5 cellular contexts compared by ENCODE assay signal in genomic region chr2:113379641-113380040, GRCh38. TPM values are rescaled to one million over a fixed set of nuclear protein-coding genes. Genes with fewer than 3 reads are reported as not detected.
DNase-seq lines count a peak whose midpoint lies in the region; ATAC-seq, FAIRE-seq and TF ChIP-seq lines count a peak whose summit lies in the region.
"Not testable (repeated sequence)": the region's sequence is repeated elsewhere in the genome, so short reads cannot be mapped to it uniquely, and the experiment has no call there.

No MANE protein-coding gene starts in this region.

- H3K27ac Mint-ChIP-seq in activated B cell treated with CpG ODN at 0.5 μM for 24 hours = peak overlapping the region; percentile 36
- H3K27ac Mint-ChIP-seq in dendritic cell treated with granulocyte-macrophage colony-stimulating factor and Interleukin-4, amounts not matched to agents 40 ng/mL and 50 ng/mL, for 4 days = peak overlapping the region; percentile 4
- not testable (repeated sequence) for H3K27ac Mint-ChIP-seq in osteocyte (ENCODE audit: unreplicated experiment)

- H3K79me2 ChIP-seq in K562 (ENCODE audit: control insufficient read depth, insufficient read depth, low read length) = not testable (repeated sequence)

- H3K36me3 Mint-ChIP-seq in activated B cell treated with CpG ODN at 0.5 μM for 24 hours (ENCODE audit: low read depth); dendritic cell treated with granulocyte-macrophage colony-stimulating factor and Interleukin-4, amounts not matched to agents 40 ng/mL and 50 ng/mL, for 4 days (ENCODE audit: low read depth); osteocyte (ENCODE audit: unreplicated experiment): not testable (repeated sequence)

- H3K27me3 ChIP-seq in K562 (ENCODE audit: control insufficient read depth in 2 of 2, insufficient read depth in 2 of 2, low read length in 2 of 2) = not testable (repeated sequence)

- H3K4me3 ChIP-seq in K562 = not testable (repeated sequence)

- not testable (repeated sequence) for H3K36me3 ChIP-seq in K562 (ENCODE audit: control insufficient read depth, insufficient read depth, low read length)

- FAIRE-seq in K562 (lab: Jason Lieb, UNC) = not testable (repeated sequence)

- intact Hi-C loops in activated B cell treated with CpG ODN at 0.5 μM for 24 hours (cut with micrococcal nuclease); K562 (cut with micrococcal nuclease); dendritic cell treated with granulocyte-macrophage colony-stimulating factor and Interleukin-4, amounts not matched to agents 40 ng/mL and 50 ng/mL, for 4 days (cut with micrococcal nuclease): not testable (repeated sequence)

- WGBS in K562 (ENCODE audit: insufficient coverage, low coverage, missing lambda C conversion rate) = 0% methylated on average over 3 of the region's 3 CpGs

- H3K4me1 Mint-ChIP-seq in activated B cell treated with CpG ODN at 0.5 μM for 24 hours = peaks cover 34% of the 10 kb centered on the region
- peaks cover 45% of the 10 kb centered on the region for H3K4me1 Mint-ChIP-seq in dendritic cell treated with granulocyte-macrophage colony-stimulating factor and Interleukin-4, amounts not matched to agents 40 ng/mL and 50 ng/mL, for 4 days (ENCODE audit: low read depth)
- not testable (repeated sequence) for H3K4me1 Mint-ChIP-seq in osteocyte (ENCODE audit: unreplicated experiment)

- in situ Hi-C loops in K562 (cut with MboI) = not testable (repeated sequence)

- H3K4me1 ChIP-seq in K562 (replicated peaks in 1 of 2; ENCODE audit: control insufficient read depth in 2 of 2, insufficient read depth in 2 of 2, low read length in 2 of 2) = not testable (repeated sequence)

- BruUV-seq in K562 (replicated peaks; lab: Mats Ljungman, UMichigan) = not testable (repeated sequence)

- not testable (repeated sequence) for H3K9me3 ChIP-seq in K562 (replicated peaks; ENCODE audit: control insufficient read depth, insufficient read depth, low read depth, low read length)

- not testable (repeated sequence) for H4K20me1 ChIP-seq in K562 (replicated peaks; ENCODE audit: control insufficient read depth, insufficient read depth, low read length)

- H3K4me2 ChIP-seq in K562 (ENCODE audit: insufficient read depth, low read length) = not testable (repeated sequence)

- POLR2A ChIA-PET in activated B cell treated with CpG ODN at 0.5 μM for 24 hours (lab: Charles Lee); K562 (lab: Yijun Ruan, JAX): not testable (repeated sequence)

- TF ChIP-seq EP300 in K562 (IDR thresholded peaks at IDR 0.05; ENCODE audit: low read length) = not testable (repeated sequence)

- H2AFZ ChIP-seq in K562 (ENCODE audit: low read depth, low read length) = not testable (repeated sequence)

- not testable (repeated sequence) for ATAC-seq in activated B cell treated with CpG ODN at 0.5 μM for 24 hours (ENCODE audit: low read depth)
- ATAC-seq in K562 = 0 out of 3 replicates have a peak, but pooled peaks have one; percentile 34

- not testable (repeated sequence) for H3K27me3 Mint-ChIP-seq in activated B cell treated with CpG ODN at 0.5 μM for 24 hours; dendritic cell treated with granulocyte-macrophage colony-stimulating factor and Interleukin-4, amounts not matched to agents 40 ng/mL and 50 ng/mL, for 4 days
- peaks cover 60% of the 10 kb centered on the region for H3K27me3 Mint-ChIP-seq in osteocyte (ENCODE audit: unreplicated experiment)

- H3K27ac ChIP-seq in K562 (ENCODE audit: extremely low read depth, low read depth, low read length) = not testable (repeated sequence)

- CTCF ChIA-PET in activated B cell treated with CpG ODN at 0.5 μM for 24 hours (lab: Charles Lee) = interaction anchor here (2.0 kb wide), 1 partner anchor 10 kb away, joined by 9 read pairs; no protein-coding TSS in a partner anchor
- CTCF ChIA-PET in K562 (lab: Yijun Ruan, JAX; ENCODE audit: low intra/inter-chr PET ratio) = not testable (repeated sequence)

- not testable (repeated sequence) for H3K4me3 Mint-ChIP-seq in activated B cell treated with CpG ODN at 0.5 μM for 24 hours; dendritic cell treated with granulocyte-macrophage colony-stimulating factor and Interleukin-4, amounts not matched to agents 40 ng/mL and 50 ng/mL, for 4 days; osteocyte (ENCODE audit: unreplicated experiment)

- not testable (repeated sequence) for H3K9me1 ChIP-seq in K562 (ENCODE audit: control insufficient read depth, insufficient read depth, low read length)

- peak; percentile 83 for DNase-seq in LHCN-M2 (ENCODE audit: low read depth)
- not testable (repeated sequence) for DNase-seq in activated B cell treated with CpG ODN at 0.5 μM for 24 hours; K562 (ENCODE audit: extremely low read depth in 1 of 4, low spot score in 3 of 4)
- DNase-seq in osteocyte (ENCODE audit: extremely low spot score, unreplicated experiment) = peak; percentile 48

- H3K9ac ChIP-seq in K562 (ENCODE audit: insufficient read depth in 1 of 2, low read depth in 2 of 2, low read length in 2 of 2) = not testable (repeated sequence)

- not testable (repeated sequence) for TF ChIP-seq RAD21 in K562 (CRISPR knock-in tag; conservative IDR thresholded peaks at IDR 0.05 in 1 of 2, IDR thresholded peaks at IDR 0.05 in 1 of 2)

- H3K9me3 Mint-ChIP-seq in activated B cell treated with CpG ODN at 0.5 μM for 24 hours; dendritic cell treated with granulocyte-macrophage colony-stimulating factor and Interleukin-4, amounts not matched to agents 40 ng/mL and 50 ng/mL, for 4 days; osteocyte (ENCODE audit: unreplicated experiment): not testable (repeated sequence)

- TF ChIP-seq CTCF in activated B cell treated with CpG ODN at 0.5 μM for 24 hours (IDR thresholded peaks at IDR 0.05); K562 (IDR thresholded peaks at IDR 0.05 in 2 of 3, conservative IDR thresholded peaks at IDR 0.05 in 1 of 3; ENCODE audit: insufficient read depth in 2 of 3, low read depth in 1 of 3, low read length in 3 of 3); osteocyte (IDR thresholded peaks at IDR 0.05): not testable (repeated sequence)

- TF ChIP-seq POLR2A in K562 (conservative IDR thresholded peaks at IDR 0.05) = not testable (repeated sequence)

RNA-seq across cellular contexts. Expression of gene ZNG1B, which starts 57.9 kb away (rescaled TPM):
- total RNA-seq in LHCN-M2 (2014; rRNA removed) (20.8 and 28.1 TPM in 2 replicates), activated B cell treated with CpG ODN at 0.5 μM for 24 hours (48.5 and 53.2 TPM in 2 replicates), K562 (2014; rRNA removed) (37.4 and 46.4 TPM in 2 replicates), K562 (2014; rRNA removed; fragmentation: Illumina TruSeq; extraction: Trizol) (62.5 and 64.2 TPM in 2 replicates), K562 (2015; rRNA removed; fragmentation: Illumina TruSeq; extraction: Trizol) (56.6 and 58.0 TPM in 2 replicates), K562 (2021) (40.7 and 42.5 TPM in 2 replicates), osteocyte (31.5 and 33.8 TPM in 2 replicates)
- 21.3 TPM for polyA plus RNA-seq in LHCN-M2 (2012)
- 48.7 and 154 TPM in 2 replicates for total RNA-seq in K562 (2011; cell fraction: chromatin; rRNA removed; ENCODE audit: low replicate concordance)
- 26.8 and 29.7 TPM in 2 replicates for total RNA-seq in K562 (2011; cell fraction: nucleolus; rRNA removed)
- 81.7 and 129 TPM in 2 replicates for total RNA-seq in K562 (2011; cell fraction: nucleoplasm; rRNA removed)
- polyA plus RNA-seq in K562 (2011; rRNA removed) (30.3 and 44.4 TPM in 2 replicates), K562 (2014; fragmentation: Illumina TruSeq; extraction: Trizol) (33.8 and 38.9 TPM in 2 replicates), K562 (2014; fragmentation: Nextera tagmentation; extraction: Ambion mirVana) (100 to 1,000 TPM; 106 to 108 TPM), K562 (2014; rRNA removed) (45.0 and 50.1 TPM in 2 replicates)
- 4.6 and 11.4 TPM in 2 replicates for polyA plus RNA-seq in K562 (2011; cell fraction: cytosol; rRNA removed)
- 58.3 and 65.7 TPM in 2 replicates for polyA plus RNA-seq in K562 (2011; cell fraction: nucleus; rRNA removed)
- polyA plus RNA-seq in K562 (2012) = 21.5 and 38.5 TPM in 2 replicates
- polyA minus RNA-seq in K562 (2011; rRNA and poly(A)+ RNA removed) = 50.6 and 60.0 TPM in 2 replicates
- 7.8 and 11.2 TPM in 2 replicates for polyA minus RNA-seq in K562 (2011; cell fraction: cytosol; rRNA and poly(A)+ RNA removed)
- 74.2 and 90.4 TPM in 2 replicates for polyA minus RNA-seq in K562 (2011; cell fraction: nucleus; rRNA and poly(A)+ RNA removed)
